In the genomic region with DNA sequence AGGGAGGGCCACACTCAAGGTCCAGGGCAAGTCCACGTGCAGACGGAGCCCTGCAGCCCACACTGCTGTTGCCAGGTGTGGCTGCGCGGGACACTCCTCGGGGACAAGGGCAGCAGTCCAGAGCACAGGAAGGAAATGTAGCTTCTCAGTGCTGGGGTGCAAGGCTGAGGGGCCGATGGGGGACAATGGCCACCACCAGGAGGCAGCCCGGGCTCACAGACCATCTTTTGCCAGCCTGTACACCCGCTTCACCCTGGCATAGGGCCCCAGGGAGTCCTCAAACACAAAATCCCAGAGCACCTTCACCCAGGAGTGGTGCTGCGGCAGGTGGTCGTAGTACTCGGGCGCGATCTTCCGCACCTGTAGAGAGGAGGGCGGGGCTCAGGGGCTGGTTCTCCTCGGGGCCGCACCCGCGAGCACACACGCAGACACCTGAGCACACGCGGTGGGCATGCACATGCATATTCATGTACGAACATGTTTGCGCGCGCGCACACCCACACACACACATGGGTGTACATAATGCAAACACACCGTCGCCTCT, we compare ENCODE assay signal across 13 cellular contexts. TPM values are rescaled to one million over a fixed set of nuclear protein-coding genes. Genes with fewer than 3 reads are reported as not detected.
DNase-seq lines count a peak whose midpoint lies in the region; ATAC-seq and TF ChIP-seq lines count a peak whose summit lies in the region.
"Had no signal": no experiment of that assay in that cellular context is flagged by ENCODE, and none has a peak within 500 bp of the region (broad histone marks: within the 10 kb centered on the region; RNA-seq: fewer than 3 reads in every experiment).

No MANE protein-coding gene starts in this region.

- no peaks in the 10 kb centered on the region for H3K27me3 ChIP-seq in upper lobe of right lung

- no peak overlapping the region for H3K4me3 Mint-ChIP-seq in activated naive CD8-positive, alpha-beta T cell
- H3K4me3 Mint-ChIP-seq in activated naive CD8-positive, alpha-beta T cell treated with anti-CD3 and anti-CD28 coated beads, Interleukin-2, amount 50 U/mL, for 24 hours, result no peak overlapping the region

- H2AFZ ChIP-seq in OCI-LY7 (ENCODE audit: low read length), result no peak overlapping the region
- H2AFZ ChIP-seq: GM23248 had no signal

- peak overlapping the region; percentile 84 for H3K27ac Mint-ChIP-seq in activated naive CD8-positive, alpha-beta T cell
- no peak overlapping the region for H3K27ac Mint-ChIP-seq in activated naive CD8-positive, alpha-beta T cell treated with anti-CD3 and anti-CD28 coated beads, Interleukin-2, amount 50 U/mL, for 24 hours

- intact Hi-C loops in OCI-LY7 (cut with micrococcal nuclease; ENCODE audit: unreplicated experiment) (loop anchor here (2.0 kb wide), 1 partner anchor 46 kb away; no protein-coding TSS in a partner anchor), upper lobe of right lung (cut with DNase I) (no loop called here), cardiac septum (cut with DNase I) (no loop called here)

- DNase-seq in activated naive CD8-positive, alpha-beta T cell treated with anti-CD3 and anti-CD28 coated beads, Interleukin-2, amount 50 U/mL, for 24 hours, result no peak
- no peak for DNase-seq in OCI-LY7 (ENCODE audit: low spot score)
- peak; percentile 39 for DNase-seq in effector CD8-positive, alpha-beta T cell (lab: John Stamatoyannopoulos, UW)
- no peak for DNase-seq in upper lobe of right lung
- DNase-seq in HCEC 1CT, result no peak
- no peak for DNase-seq in cardiac septum (ENCODE audit: low spot score)
- no peak for DNase-seq in GM03348 (ENCODE audit: low spot score)
- DNase-seq: GM23248, NCI-H1092 treated with DMSO at 0.1 percent for 48 hours, psoas muscle had no signal

- POLR2A ChIA-PET in OCI-LY7 (lab: Charles Lee), result interaction anchor here (0.6 to 1.0 kb wide), 2 partner anchors 10 to 666 kb away, joined by 3 read pairs; a partner anchor contains a TSS

- no TSS peak for BruUV-seq in OCI-LY7 (replicated peaks; lab: Mats Ljungman, UMichigan)

- H3K79me2 ChIP-seq in OCI-LY7 (ENCODE audit: insufficient read depth, low read depth, low read length), result no peaks in the 10 kb centered on the region

- no peak for ATAC-seq in activated naive CD8-positive, alpha-beta T cell treated with anti-CD3 and anti-CD28 coated beads, Interleukin-2, amount 50 U/mL, for 24 hours
- ATAC-seq in upper lobe of right lung, result peak; percentile 4

- H3K4me2 ChIP-seq in OCI-LY7 (ENCODE audit: low read length), result peak overlapping the region; percentile 25; the same call in 1 of the 2 replicates

- peaks cover 22% of the 10 kb centered on the region for H3K4me1 ChIP-seq in OCI-LY7 (ENCODE audit: insufficient read depth, low read length, poor library complexity, severe bottlenecking)
- peaks cover 37% of the 10 kb centered on the region for H3K4me1 ChIP-seq in upper lobe of right lung
- H3K4me1 ChIP-seq: psoas muscle had no signal

- TF ChIP-seq CTCF in OCI-LY7 (conservative IDR thresholded peaks at IDR 0.05; ENCODE audit: low read length) (no peak), upper lobe of right lung (IDR thresholded peaks at IDR 0.05) (peak; percentile 18)

- no peaks in the 10 kb centered on the region for H3K9me3 Mint-ChIP-seq in activated naive CD8-positive, alpha-beta T cell (ENCODE audit: low read depth)
- H3K9me3 Mint-ChIP-seq in activated naive CD8-positive, alpha-beta T cell treated with anti-CD3 and anti-CD28 coated beads, Interleukin-2, amount 50 U/mL, for 24 hours, result no peaks in the 10 kb centered on the region

- no peaks in the 10 kb centered on the region for H3K9me3 ChIP-seq in OCI-LY7 (ENCODE audit: low read length)
- no peaks in the 10 kb centered on the region for H3K9me3 ChIP-seq in upper lobe of right lung
- H3K9me3 ChIP-seq: psoas muscle had no signal

- no peaks in the 10 kb centered on the region for H3K9me2 ChIP-seq in OCI-LY7 (ENCODE audit: insufficient read depth, low read length)

- H3K4me3 ChIP-seq in OCI-LY7 (ENCODE audit: low read depth, low read length, poor library complexity, severe bottlenecking), result no peak overlapping the region
- H3K4me3 ChIP-seq in upper lobe of right lung, result no peak overlapping the region
- H3K4me3 ChIP-seq: GM23248, psoas muscle had no signal

- H3K27me3 Mint-ChIP-seq in activated naive CD8-positive, alpha-beta T cell, result no peaks in the 10 kb centered on the region
- peaks cover 2% of the 10 kb centered on the region for H3K27me3 Mint-ChIP-seq in activated naive CD8-positive, alpha-beta T cell treated with anti-CD3 and anti-CD28 coated beads, Interleukin-2, amount 50 U/mL, for 24 hours

- H3K36me3 Mint-ChIP-seq in activated naive CD8-positive, alpha-beta T cell, result no peaks in the 10 kb centered on the region
- peaks cover 2% of the 10 kb centered on the region for H3K36me3 Mint-ChIP-seq in activated naive CD8-positive, alpha-beta T cell treated with anti-CD3 and anti-CD28 coated beads, Interleukin-2, amount 50 U/mL, for 24 hours (ENCODE audit: low read depth)

- peaks cover 20% of the 10 kb centered on the region for H3K4me1 Mint-ChIP-seq in activated naive CD8-positive, alpha-beta T cell (ENCODE audit: low read depth)
- H3K4me1 Mint-ChIP-seq in activated naive CD8-positive, alpha-beta T cell treated with anti-CD3 and anti-CD28 coated beads, Interleukin-2, amount 50 U/mL, for 24 hours, result peaks cover 15% of the 10 kb centered on the region

- H3K27ac ChIP-seq in OCI-LY7 (ENCODE audit: low read depth, low read length, poor library complexity, severe bottlenecking) (peak overlapping the region; percentile 27), upper lobe of right lung (no peak overlapping the region)
- H3K27ac ChIP-seq: GM23248, psoas muscle had no signal

- H3K36me3 ChIP-seq in OCI-LY7 (ENCODE audit: insufficient read depth, low read length) (0 out of 2 replicates have a peak, but pooled peaks cover 6% of the 10 kb centered on the region), upper lobe of right lung (peaks cover 12% of the 10 kb centered on the region)
- H3K36me3 ChIP-seq: WERI-Rb-1 had no signal

- H4K20me1 ChIP-seq in OCI-LY7 (ENCODE audit: insufficient read depth, low read length), result no peaks in the 10 kb centered on the region

- CTCF ChIA-PET in OCI-LY7 (lab: Charles Lee; ENCODE audit: unreplicated experiment), result no interaction called here

RNA-seq across cellular contexts. Expression of a gene that starts 12.8 kb away (rescaled TPM):
- total RNA-seq in OCI-LY7 (2014; rRNA removed; shearing (Covaris generic)), result 2.0 and 8.3 TPM in 2 replicates
- 12.2 and 14.6 TPM in 2 replicates for total RNA-seq in OCI-LY7 (2022)
- 1.7 TPM for total RNA-seq in upper lobe of right lung
- total RNA-seq in cardiac septum, result not detected
- total RNA-seq: astrocyte had no signal
